Comparison of ENCODE assay signal across 1 cellular context in the genomic region with DNA sequence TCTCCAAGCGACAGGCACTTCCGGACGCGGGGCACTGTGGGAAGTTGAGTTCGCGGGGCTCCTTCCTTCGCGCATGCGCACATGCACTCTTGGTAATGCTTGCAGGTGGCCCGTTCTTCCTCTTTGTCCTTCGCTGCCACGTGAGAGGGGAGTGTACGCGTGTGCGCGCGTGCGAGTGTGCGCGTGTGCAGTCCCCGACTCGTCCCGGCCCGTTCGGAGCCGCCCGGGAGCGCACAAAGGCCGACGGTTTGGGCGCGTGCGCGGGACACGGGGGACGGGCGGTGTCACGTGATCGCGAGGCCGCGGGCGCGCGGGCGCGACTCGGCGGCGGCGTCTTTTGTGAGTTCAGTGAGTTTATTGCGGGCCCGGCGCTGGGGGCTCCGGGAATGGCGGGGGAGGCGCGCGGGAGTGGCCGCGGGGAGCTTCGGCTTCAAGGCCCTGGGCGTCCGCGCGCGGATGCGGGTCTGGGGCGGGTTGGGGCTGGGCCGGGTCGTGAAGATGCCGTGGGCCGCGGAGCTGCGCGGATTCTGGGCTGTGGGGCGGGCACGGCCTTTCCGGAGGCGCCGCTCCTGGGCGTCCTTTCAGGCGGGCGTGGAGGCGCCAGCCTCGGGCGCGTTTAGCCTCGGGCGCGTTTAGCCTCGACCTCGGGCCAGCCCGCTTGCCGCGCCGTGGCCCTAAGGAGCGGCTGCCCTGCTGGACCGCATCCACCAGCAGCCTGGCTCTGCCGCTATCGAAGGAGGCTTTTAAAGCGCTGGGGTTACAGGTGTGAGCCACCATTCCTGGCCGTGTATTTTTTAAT.
TF ChIP-seq lines count a peak whose summit lies in the region.

A gene (plus strand): TSS at position 303 of the 799 bp plus-strand sequence. CDS start 3,959 bp downstream, outside the sequence.

TF ChIP-seq in HEK293, 187 proteins besides CTCF, POLR2A, EP300 and RAD21 (continued from another document):
- TF ChIP-seq, protein P1, sequence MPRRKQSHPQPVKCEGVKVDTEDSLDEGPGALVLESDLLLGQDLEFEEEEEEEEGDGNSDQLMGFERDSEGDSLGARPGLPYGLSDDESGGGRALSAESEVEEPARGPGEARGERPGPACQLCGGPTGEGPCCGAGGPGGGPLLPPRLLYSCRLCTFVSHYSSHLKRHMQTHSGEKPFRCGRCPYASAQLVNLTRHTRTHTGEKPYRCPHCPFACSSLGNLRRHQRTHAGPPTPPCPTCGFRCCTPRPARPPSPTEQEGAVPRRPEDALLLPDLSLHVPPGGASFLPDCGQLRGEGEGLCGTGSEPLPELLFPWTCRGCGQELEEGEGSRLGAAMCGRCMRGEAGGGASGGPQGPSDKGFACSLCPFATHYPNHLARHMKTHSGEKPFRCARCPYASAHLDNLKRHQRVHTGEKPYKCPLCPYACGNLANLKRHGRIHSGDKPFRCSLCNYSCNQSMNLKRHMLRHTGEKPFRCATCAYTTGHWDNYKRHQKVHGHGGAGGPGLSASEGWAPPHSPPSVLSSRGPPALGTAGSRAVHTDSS (tag by site-specific recombination; IDR thresholded peaks at IDR 0.05), result 0 out of 2 replicates have a peak, but pooled peaks have one; percentile 5
- TF ChIP-seq ZNF19 (tag by site-specific recombination; IDR thresholded peaks at IDR 0.05; ENCODE audit: low read depth) (no peak), ZSCAN30 (tag by site-specific recombination; IDR thresholded peaks at IDR 0.05) (peak; percentile 84), ZNF555 (tag by site-specific recombination; conservative IDR thresholded peaks at IDR 0.05) (no peak), YY1 (tag by site-specific recombination; IDR thresholded peaks at IDR 0.05) (peak; percentile 53; the same call in 1 of the 2 replicates), ZNF610 (tag by site-specific recombination; IDR thresholded peaks at IDR 0.05; ENCODE audit: borderline replicate concordance) (peak; percentile 23; the same call in 1 of the 2 replicates), KLF10 (tag by site-specific recombination; IDR thresholded peaks at IDR 0.05) (peak; percentile 72), SP2 (tag by site-specific recombination; IDR thresholded peaks at IDR 0.05) (peak; percentile 55; the same call in 1 of the 2 replicates), WT1 (tag by site-specific recombination; IDR thresholded peaks at IDR 0.05) (no peak), KLF8 (tag by site-specific recombination; IDR thresholded peaks at IDR 0.05) (peak; percentile 67; the same call in 1 of the 2 replicates), ZNF184 (tag by site-specific recombination; IDR thresholded peaks at IDR 0.05) (peak; percentile 65; the same call in 1 of the 2 replicates), ZNF660 (tag by site-specific recombination; IDR thresholded peaks at IDR 0.05) (peak; percentile 68), ZXDB (tag by site-specific recombination; IDR thresholded peaks at IDR 0.05) (no peak), ZNF621 (tag by site-specific recombination; IDR thresholded peaks at IDR 0.05) (no peak), ZNF394 (tag by site-specific recombination; IDR thresholded peaks at IDR 0.05; ENCODE audit: borderline replicate concordance) (no peak), GLIS2 (tag by site-specific recombination; IDR thresholded peaks at IDR 0.05) (peak; percentile 40; the same call in 1 of the 2 replicates), ZNF514 (tag by site-specific recombination; IDR thresholded peaks at IDR 0.05) (no peak), ZNF202 (tag by site-specific recombination; IDR thresholded peaks at IDR 0.05; ENCODE audit: borderline replicate concordance) (no peak), ZEB2 (tag by site-specific recombination; IDR thresholded peaks at IDR 0.05) (peak; percentile 44; the same call in 1 of the 2 replicates), MZF1 (tag by site-specific recombination; IDR thresholded peaks at IDR 0.05; ENCODE audit: borderline replicate concordance) (no peak), ZNF623 (tag by site-specific recombination; IDR thresholded peaks at IDR 0.05) (no peak), ZNF37A (tag by site-specific recombination; IDR thresholded peaks at IDR 0.05) (no peak), ZNF404 (tag by site-specific recombination; IDR thresholded peaks at IDR 0.05) (no peak), IKZF3 (tag by site-specific recombination; IDR thresholded peaks at IDR 0.05) (0 out of 2 replicates have a peak, but pooled peaks have one; percentile 18), ZNF335 (tag by site-specific recombination; conservative IDR thresholded peaks at IDR 0.05) (peak; percentile 13; the same call in 1 of the 2 replicates), ZNF521 (tag by site-specific recombination; IDR thresholded peaks at IDR 0.05) (no peak), ZNF707 (tag by site-specific recombination; IDR thresholded peaks at IDR 0.05) (no peak), ZNF341 (tag by site-specific recombination; IDR thresholded peaks at IDR 0.05; ENCODE audit: low read depth) (peak; percentile 48; the same call in 1 of the 2 replicates), ZNF585B (tag by site-specific recombination; IDR thresholded peaks at IDR 0.05) (no peak)
- TF ChIP-seq, protein P2, sequence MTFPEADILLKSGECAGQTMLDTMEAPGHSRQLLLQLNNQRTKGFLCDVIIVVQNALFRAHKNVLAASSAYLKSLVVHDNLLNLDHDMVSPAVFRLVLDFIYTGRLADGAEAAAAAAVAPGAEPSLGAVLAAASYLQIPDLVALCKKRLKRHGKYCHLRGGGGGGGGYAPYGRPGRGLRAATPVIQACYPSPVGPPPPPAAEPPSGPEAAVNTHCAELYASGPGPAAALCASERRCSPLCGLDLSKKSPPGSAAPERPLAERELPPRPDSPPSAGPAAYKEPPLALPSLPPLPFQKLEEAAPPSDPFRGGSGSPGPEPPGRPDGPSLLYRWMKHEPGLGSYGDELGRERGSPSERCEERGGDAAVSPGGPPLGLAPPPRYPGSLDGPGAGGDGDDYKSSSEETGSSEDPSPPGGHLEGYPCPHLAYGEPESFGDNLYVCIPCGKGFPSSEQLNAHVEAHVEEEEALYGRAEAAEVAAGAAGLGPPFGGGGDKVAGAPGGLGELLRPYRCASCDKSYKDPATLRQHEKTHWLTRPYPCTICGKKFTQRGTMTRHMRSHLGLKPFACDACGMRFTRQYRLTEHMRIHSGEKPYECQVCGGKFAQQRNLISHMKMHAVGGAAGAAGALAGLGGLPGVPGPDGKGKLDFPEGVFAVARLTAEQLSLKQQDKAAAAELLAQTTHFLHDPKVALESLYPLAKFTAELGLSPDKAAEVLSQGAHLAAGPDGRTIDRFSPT (tag by site-specific recombination; IDR thresholded peaks at IDR 0.05), result no peak
- TF ChIP-seq, protein P3, sequence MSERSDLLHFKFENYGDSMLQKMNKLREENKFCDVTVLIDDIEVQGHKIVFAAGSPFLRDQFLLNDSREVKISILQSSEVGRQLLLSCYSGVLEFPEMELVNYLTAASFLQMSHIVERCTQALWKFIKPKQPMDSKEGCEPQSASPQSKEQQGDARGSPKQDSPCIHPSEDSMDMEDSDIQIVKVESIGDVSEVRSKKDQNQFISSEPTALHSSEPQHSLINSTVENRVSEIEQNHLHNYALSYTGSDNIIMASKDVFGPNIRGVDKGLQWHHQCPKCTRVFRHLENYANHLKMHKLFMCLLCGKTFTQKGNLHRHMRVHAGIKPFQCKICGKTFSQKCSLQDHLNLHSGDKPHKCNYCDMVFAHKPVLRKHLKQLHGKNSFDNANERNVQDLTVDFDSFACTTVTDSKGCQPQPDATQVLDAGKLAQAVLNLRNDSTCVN (tag by site-specific recombination; optimal IDR thresholded peaks at IDR 0.05), result peak; percentile 99
- TF ChIP-seq, protein P4, sequence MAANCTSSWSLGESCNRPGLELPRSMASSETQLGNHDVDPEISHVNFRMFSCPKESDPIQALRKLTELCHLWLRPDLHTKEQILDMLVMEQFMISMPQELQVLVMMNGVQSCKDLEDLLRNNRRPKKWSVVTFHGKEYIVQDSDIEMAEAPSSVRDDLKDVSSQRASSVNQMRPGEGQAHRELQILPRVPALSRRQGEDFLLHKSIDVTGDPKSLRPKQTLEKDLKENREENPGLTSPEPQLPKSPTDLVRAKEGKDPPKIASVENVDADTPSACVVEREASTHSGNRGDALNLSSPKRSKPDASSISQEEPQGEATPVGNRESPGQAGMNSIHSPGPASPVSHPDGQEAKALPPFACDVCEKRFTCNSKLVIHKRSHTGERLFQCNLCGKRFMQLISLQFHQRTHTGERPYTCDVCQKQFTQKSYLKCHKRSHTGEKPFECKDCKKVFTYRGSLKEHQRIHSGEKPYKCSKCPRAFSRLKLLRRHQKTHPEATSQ (tag by site-specific recombination; IDR thresholded peaks at IDR 0.05), result peak; percentile 50; the same call in 1 of the 2 replicates
- TF ChIP-seq, protein P5, sequence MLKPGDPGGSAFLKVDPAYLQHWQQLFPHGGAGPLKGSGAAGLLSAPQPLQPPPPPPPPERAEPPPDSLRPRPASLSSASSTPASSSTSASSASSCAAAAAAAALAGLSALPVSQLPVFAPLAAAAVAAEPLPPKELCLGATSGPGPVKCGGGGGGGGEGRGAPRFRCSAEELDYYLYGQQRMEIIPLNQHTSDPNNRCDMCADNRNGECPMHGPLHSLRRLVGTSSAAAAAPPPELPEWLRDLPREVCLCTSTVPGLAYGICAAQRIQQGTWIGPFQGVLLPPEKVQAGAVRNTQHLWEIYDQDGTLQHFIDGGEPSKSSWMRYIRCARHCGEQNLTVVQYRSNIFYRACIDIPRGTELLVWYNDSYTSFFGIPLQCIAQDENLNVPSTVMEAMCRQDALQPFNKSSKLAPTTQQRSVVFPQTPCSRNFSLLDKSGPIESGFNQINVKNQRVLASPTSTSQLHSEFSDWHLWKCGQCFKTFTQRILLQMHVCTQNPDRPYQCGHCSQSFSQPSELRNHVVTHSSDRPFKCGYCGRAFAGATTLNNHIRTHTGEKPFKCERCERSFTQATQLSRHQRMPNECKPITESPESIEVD (tag by site-specific recombination; IDR thresholded peaks at IDR 0.05), result no peak
